8 cellular contexts compared by ENCODE assay signal in genomic region chr22:39960791-39961746, GRCh38. TPM values are rescaled to one million over a fixed set of nuclear protein-coding genes. Genes with fewer than 3 reads are reported as not detected.
DNase-seq lines count a peak whose midpoint lies in the region; ATAC-seq and TF ChIP-seq lines count a peak whose summit lies in the region.

No MANE protein-coding gene starts in this region.

- no peak for TF ChIP-seq CTCF in GM13977 (IDR thresholded peaks at IDR 0.05; ENCODE audit: extremely low read depth, insufficient read depth, missing control alignments)

- peaks cover 23 to 95% (median 55%) of the 10 kb centered on the region in 3 donors for H3K36me3 Mint-ChIP-seq in naive thymus-derived CD8-positive, alpha-beta T cell

- H3K9me3 Mint-ChIP-seq in naive thymus-derived CD8-positive, alpha-beta T cell: no peaks in the 10 kb centered on the region

- H3K27me3 Mint-ChIP-seq in naive thymus-derived CD8-positive, alpha-beta T cell: no peaks in the 10 kb centered on the region

- peak overlapping the region in 9 of 10 donors; percentile 44 to 75 (median 48) for H3K4me3 Mint-ChIP-seq in naive thymus-derived CD8-positive, alpha-beta T cell

- ATAC-seq in HG02678 (IDR thresholded peaks at IDR 0.05; ENCODE audit: unreplicated experiment): peak; percentile 74
- ATAC-seq in naive thymus-derived CD8-positive, alpha-beta T cell: peak; percentile 68 to 77

- peak overlapping the region in 8 of 10 donors; percentile 85 to 95 (median 94) for H3K27ac Mint-ChIP-seq in naive thymus-derived CD8-positive, alpha-beta T cell

- POLR2A ChIA-PET in naive thymus-derived CD8-positive, alpha-beta T cell (lab: Charles Lee): interaction anchor here (0.6 to 3.2 kb wide), 5 partner anchors 8 to 83 kb away, joined by 3 to 15 read pairs (median 4); no protein-coding TSS in a partner anchor

- in situ Hi-C loops in GM13977 (cut with MboI; ENCODE audit: low pct_unique_long_range_greater_than_20kb, low sequenced_read_pairs, unreplicated experiment): no loop called here

- DNase-seq in GM13977 (ENCODE audit: low spot score) (peak; percentile 85), OCI-M1 (lab: John Stamatoyannopoulos, UW) (peak; percentile 92), OCI-M2 (lab: John Stamatoyannopoulos, UW; ENCODE audit: unreplicated experiment) (no peak), NCI-H2196 treated with DMSO at 0.1 percent for 48 hours (lab: John Stamatoyannopoulos, UW; ENCODE audit: unreplicated experiment) (no peak), T1000 (lab: John Stamatoyannopoulos, UW) (no peak)
- DNase-seq in activated effector memory CD4-positive, alpha-beta T cell treated with anti-CD3 and anti-CD28 coated beads, Interleukin-2, amount 50 U/mL, for 16 hours: peak; percentile 87
- DNase-seq in naive thymus-derived CD8-positive, alpha-beta T cell: peak in 7 of 10 donors; percentile 32 to 68 (median 46)

- H3K4me1 Mint-ChIP-seq in naive thymus-derived CD8-positive, alpha-beta T cell: peaks cover 41 to 77% (median 68%) of the 10 kb centered on the region in 4 donors

RNA-seq across cellular contexts. Expression of gene TMA7B, which starts 0.9 kb away (rescaled TPM):
- total RNA-seq in naive thymus-derived CD8-positive, alpha-beta T cell: 10 to 100 TPM; 11.8 to 14.2 TPM
- 1 to 10 TPM; 1.5 to 3.5 (median 2.8) TPM for polyA plus RNA-seq in naive thymus-derived CD8-positive, alpha-beta T cell

RNA-seq across cellular contexts. Expression of gene FAM83F, which starts 33.7 kb away (rescaled TPM):
- total RNA-seq in naive thymus-derived CD8-positive, alpha-beta T cell: 1 to 10 TPM in 1 of 2 experiments, under 1 TPM in 1; 0.41 to 1.2 TPM
- polyA plus RNA-seq in naive thymus-derived CD8-positive, alpha-beta T cell: under 1 TPM in 2 of 3 donors, not detected in 1; 0.01 to 0.02 TPM

Comparison
In these comparisons a context has a peak if more than half of its experiments do, and no peak if none do; other contexts are left out.
1. DNase-seq: peak in GM13977 (single experiment), OCI-M1 (single experiment), activated effector memory CD4-positive, alpha-beta T cell treated with anti-CD3 and anti-CD28 coated beads, Interleukin-2, amount 50 U/mL, for 16 hours (single experiment) and naive thymus-derived CD8-positive, alpha-beta T cell (7 of 10); none in OCI-M2 (single experiment), NCI-H2196 treated with DMSO at 0.1 percent for 48 hours (single experiment) and T1000 (single experiment).